ENCODE assay signal across 19 cellular contexts in the genomic region with DNA sequence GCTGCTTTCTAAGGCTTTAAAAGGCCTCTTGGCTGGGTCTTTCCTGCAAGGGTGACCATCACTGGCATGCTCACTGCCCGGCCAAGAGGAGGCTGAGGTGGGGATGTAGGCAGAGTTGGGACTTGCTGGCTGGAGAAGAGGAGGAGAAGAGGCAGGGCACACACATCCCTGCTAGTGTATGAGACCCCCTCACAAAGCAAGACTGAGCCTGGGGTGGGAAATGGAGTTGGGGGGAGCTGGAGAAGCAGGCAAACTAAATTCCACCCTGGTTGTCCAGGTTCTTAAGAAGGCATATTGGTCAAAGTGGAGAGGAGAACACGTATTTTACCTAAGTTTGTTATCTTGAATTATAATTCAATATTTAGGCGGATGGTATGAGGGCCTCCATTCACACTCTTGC. TPM values are rescaled to one million over a fixed set of nuclear protein-coding genes. Genes with fewer than 3 reads are reported as not detected.
"Had no signal": no experiment of that assay in that cellular context is flagged by ENCODE, and none has a peak within 500 bp of the region (broad histone marks: within the 10 kb centered on the region; RNA-seq: fewer than 3 reads in every experiment).

No MANE protein-coding gene starts in this region.

- H3K4me1 ChIP-seq: colonic mucosa, parathyroid adenoma, uterus had no signal

- H3K9me3 ChIP-seq: colonic mucosa, esophagus squamous epithelium, left ventricle myocardium inferior, tibial artery, uterus had no signal

- H3K9ac ChIP-seq: parathyroid adenoma had no signal

- H3K4me3 ChIP-seq: colonic mucosa, esophagus squamous epithelium, uterus had no signal

- H3K79me2 ChIP-seq: parathyroid adenoma had no signal

- H3K36me3 Mint-ChIP-seq: activated naive CD4-positive, alpha-beta T cell treated with anti-CD3 and anti-CD28 coated beads, Interleukin-2, amount 10 ng/mL, durations not matched to agents 7 days and 5 days had no signal

- H3K27me3 ChIP-seq: colonic mucosa, tibial artery, uterus had no signal

- H2AFZ ChIP-seq: parathyroid adenoma had no signal

- H3K27ac ChIP-seq: colonic mucosa, esophagus squamous epithelium, left ventricle myocardium inferior, parathyroid adenoma had no signal

- DNase-seq: activated CD4-positive, CD25-positive, alpha-beta regulatory T cell treated with anti-CD3 and anti-CD28 coated beads, Interleukin-2, amount 50 U/mL, for 72 hours; activated naive CD4-positive, alpha-beta T cell treated with anti-CD3 and anti-CD28 coated beads, Interleukin-2, amount 10 ng/mL, durations not matched to agents 7 days and 5 days; central memory CD4-positive, alpha-beta T cell; colonic mucosa; esophagus squamous epithelium; hypothalamus; left ventricle myocardium inferior; stimulated activated CD4-positive, alpha-beta T cell treated with anti-CD3 and anti-CD28 coated beads, Interleukin-2, amount 100 ng/mL, for 48 hours; stimulated activated naive CD4-positive, alpha-beta T cell; T1000; tibial artery; uterus had no signal

- H3K9me3 Mint-ChIP-seq: activated naive CD4-positive, alpha-beta T cell treated with anti-CD3 and anti-CD28 coated beads, Interleukin-2, amount 10 ng/mL, durations not matched to agents 7 days and 5 days had no signal

- H3K4me3 Mint-ChIP-seq: activated naive CD4-positive, alpha-beta T cell treated with anti-CD3 and anti-CD28 coated beads, Interleukin-2, amount 10 ng/mL, durations not matched to agents 7 days and 5 days had no signal

- H3K27ac Mint-ChIP-seq: activated naive CD4-positive, alpha-beta T cell treated with anti-CD3 and anti-CD28 coated beads, Interleukin-2, amount 10 ng/mL, durations not matched to agents 7 days and 5 days had no signal

- H3K36me3 ChIP-seq: colonic mucosa, esophagus squamous epithelium, left ventricle myocardium inferior, tibial artery, uterus had no signal

RNA-seq across cellular contexts. Expression of a gene that starts 18.0 kb away (rescaled TPM):
- total RNA-seq: activated CD8-positive, alpha-beta memory T cell treated with anti-CD3 and anti-CD28 coated beads for 36 hours; colonic mucosa; esophagus squamous epithelium; fibroblast of villous mesenchyme; kidney epithelial cell; left ventricle myocardium inferior; mononuclear cell; renal cortical epithelial cell; subcutaneous adipose tissue; uterus had no signal
